Comparison of ENCODE assay signal across 14 cellular contexts in the genomic region with DNA sequence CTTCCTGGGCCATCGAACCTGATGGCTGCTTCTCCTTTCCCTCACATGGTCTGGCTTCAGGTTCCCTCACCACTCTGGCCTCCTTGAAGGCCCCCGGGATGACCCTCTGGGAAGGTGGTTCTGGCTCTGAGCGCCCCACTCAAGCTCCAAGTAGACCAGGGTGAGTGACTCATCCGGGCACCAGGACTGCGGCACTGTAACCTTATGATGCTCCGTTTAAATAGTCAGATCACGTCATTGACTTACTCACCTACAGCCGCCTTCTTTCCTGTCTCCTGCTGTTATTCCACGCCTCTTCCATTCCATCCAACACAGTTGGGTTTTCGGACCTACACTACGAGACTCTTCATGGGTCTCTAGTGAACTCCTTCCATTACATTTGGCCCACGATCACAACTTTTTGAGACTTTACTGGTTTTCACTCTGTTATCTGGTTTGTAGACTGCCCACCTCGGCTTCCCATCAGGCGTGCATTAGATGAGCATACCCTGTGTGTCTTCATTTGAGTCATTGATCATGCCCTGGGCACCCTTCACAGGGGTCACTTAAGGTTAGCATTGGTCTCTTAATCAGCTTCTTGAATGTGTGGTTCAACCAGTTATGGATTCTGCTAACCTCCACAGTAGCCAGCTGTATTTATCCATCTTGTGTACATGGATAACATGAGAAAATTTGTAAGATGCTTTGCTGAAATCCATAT.
DNase-seq lines count a peak whose midpoint lies in the region; TF ChIP-seq lines count a peak whose summit lies in the region.
"Had no signal": no experiment of that assay in that cellular context is flagged by ENCODE, and none has a peak within 500 bp of the region (broad histone marks: within the 10 kb centered on the region; RNA-seq: fewer than 3 reads in every experiment).

No MANE protein-coding gene starts in this region.

- WGBS in mammary epithelial cell (ENCODE audit: low coverage, missing lambda C conversion rate) = 94% methylated on average over 12 of the region's 14 CpGs
- WGBS in suprapubic skin = 99% methylated on average over 14 of the region's 14 CpGs
- WGBS in thyroid gland, 2 donors = 96 to 97% methylated on average over 13 to 14 of the region's 14 CpGs

- no peak overlapping the region for H3K27ac Mint-ChIP-seq in MCF 10A (ENCODE audit: low read depth, unreplicated experiment)
- H3K27ac Mint-ChIP-seq: activated naive CD4-positive, alpha-beta T cell treated with anti-CD3 and anti-CD28 coated beads for 36 hours; H9 had no signal

- H3K27me3 ChIP-seq in mammary epithelial cell (ENCODE audit: insufficient read depth, low read length) (no peaks in the 10 kb centered on the region), suprapubic skin (no peaks in the 10 kb centered on the region), thyroid gland (no peaks in the 10 kb centered on the region)
- H3K27me3 ChIP-seq: testis had no signal

- CTCF ChIA-PET in MCF 10A (lab: Yijun Ruan, JAX) = interaction anchor here (2.1 kb wide), 1 partner anchor 16 kb away, joined by 9 read pairs; no protein-coding TSS in a partner anchor
- CTCF ChIA-PET in mammary epithelial cell (lab: Charles Lee; ENCODE audit: low non-redundant PET) = no interaction called here

- BruUV-seq in MCF 10A (replicated peaks; lab: Mats Ljungman, UMichigan) = no TSS peak
- no TSS peak for BruUV-seq in mammary epithelial cell (replicated peaks; lab: Mats Ljungman, UMichigan)

- H3K4me1 Mint-ChIP-seq in MCF 10A (ENCODE audit: insufficient read depth, unreplicated experiment) = peaks cover 13% of the 10 kb centered on the region

- no peak overlapping the region for H3K4me3 ChIP-seq in mammary epithelial cell (replicated peaks in 1 of 3; ENCODE audit: insufficient read depth in 1 of 3, low read depth in 2 of 3, low read length in 3 of 3)
- H3K4me3 ChIP-seq in astrocyte of the cerebellum (ENCODE audit: low read depth, low read length) = no peak overlapping the region
- no peak overlapping the region for H3K4me3 ChIP-seq in suprapubic skin
- no peak overlapping the region for H3K4me3 ChIP-seq in thyroid gland (replicated peaks in 1 of 3)
- H3K4me3 ChIP-seq: skin epidermis, testis had no signal

- no peaks in the 10 kb centered on the region for H3K36me3 ChIP-seq in mammary epithelial cell (ENCODE audit: insufficient read depth, low read length)
- no peaks in the 10 kb centered on the region for H3K36me3 ChIP-seq in suprapubic skin
- H3K36me3 ChIP-seq in thyroid gland = no peaks in the 10 kb centered on the region

- POLR2A ChIA-PET in MCF 10A (lab: Yijun Ruan, JAX) = no interaction called here

- H3K27ac ChIP-seq in mammary epithelial cell (ENCODE audit: insufficient read depth, low read depth, low read length) = no peak overlapping the region
- H3K27ac ChIP-seq in suprapubic skin = no peak overlapping the region
- no peak overlapping the region for H3K27ac ChIP-seq in thyroid gland
- H3K27ac ChIP-seq: testis had no signal

- intact Hi-C loops in MCF 10A (cut with micrococcal nuclease) (no loop called here), mammary epithelial cell (cut with micrococcal nuclease) (no loop called here), head of caudate nucleus (cut with DNase I) (no loop called here), thyroid gland (cut with DNase I) (no loop called here)

- no peak overlapping the region for H2AFZ ChIP-seq in mammary epithelial cell (ENCODE audit: low read depth, low read length)

- no peak for TF ChIP-seq CTCF in MCF 10A (IDR thresholded peaks at IDR 0.05; ENCODE audit: unreplicated experiment)
- TF ChIP-seq CTCF in mammary epithelial cell (conservative IDR thresholded peaks at IDR 0.05 in 1 of 2, IDR thresholded peaks at IDR 0.05 in 1 of 2; ENCODE audit: extremely low read depth in 1 of 2, insufficient read depth in 1 of 2, low read depth in 1 of 2, low read length in 2 of 2) = no peak
- TF ChIP-seq CTCF in astrocyte of the cerebellum (IDR thresholded peaks at IDR 0.05; ENCODE audit: low read depth, low read length, missing control alignments) = no peak
- no peak for TF ChIP-seq CTCF in suprapubic skin (IDR thresholded peaks at IDR 0.05)
- TF ChIP-seq CTCF in thyroid gland (IDR thresholded peaks at IDR 0.05) = no peak

- H3K4me2 ChIP-seq in mammary epithelial cell (ENCODE audit: insufficient read depth, low read depth, low read length) = no peak overlapping the region

- no peaks in the 10 kb centered on the region for H3K36me3 Mint-ChIP-seq in MCF 10A (ENCODE audit: insufficient read depth, unreplicated experiment)

- in situ Hi-C loops in mammary epithelial cell (cut with MboI; ENCODE audit: low sequenced_read_pairs in 2 of 2) = loop anchor here (25.0 kb wide), 1 partner anchor 1063 kb away; no protein-coding TSS in a partner anchor
- in situ Hi-C loops in astrocyte of the cerebellum (cut with HindIII; ENCODE audit: low sequenced_read_pairs) = no loop called here

- dilution Hi-C loops in mammary epithelial cell (cut with HindIII; ENCODE audit: low sequenced_read_pairs) = loop anchor here (5.0 kb wide), 1 partner anchor 48 kb away; no protein-coding TSS in a partner anchor

- no peaks in the 10 kb centered on the region for H3K9me3 Mint-ChIP-seq in MCF 10A (ENCODE audit: unreplicated experiment)

- TF ChIP-seq POLR2A in suprapubic skin (IDR thresholded peaks at IDR 0.05) = no peak
- no peak for TF ChIP-seq POLR2A in thyroid gland (IDR thresholded peaks at IDR 0.05)

- no peaks in the 10 kb centered on the region for H3K79me2 ChIP-seq in mammary epithelial cell (ENCODE audit: insufficient read depth, low read length)

- H3K9me3 ChIP-seq in mammary epithelial cell (replicated peaks; ENCODE audit: insufficient read depth, low read length) = no peaks in the 10 kb centered on the region
- no peaks in the 10 kb centered on the region for H3K9me3 ChIP-seq in suprapubic skin
- H3K9me3 ChIP-seq in thyroid gland = no peaks in the 10 kb centered on the region
- H3K9me3 ChIP-seq: testis had no signal

- H3K27me3 Mint-ChIP-seq in MCF 10A (ENCODE audit: insufficient read depth, unreplicated experiment) = no peaks in the 10 kb centered on the region

- H3K4me3 Mint-ChIP-seq in MCF 10A (ENCODE audit: unreplicated experiment) = no peak overlapping the region
- H3K4me3 Mint-ChIP-seq: activated naive CD4-positive, alpha-beta T cell treated with anti-CD3 and anti-CD28 coated beads for 36 hours; H9 had no signal

- no peaks in the 10 kb centered on the region for H4K20me1 ChIP-seq in mammary epithelial cell (ENCODE audit: insufficient read depth, low read length)

- DNase-seq in MCF 10A (ENCODE audit: unreplicated experiment) = peak; percentile 83
- no peak for DNase-seq in mammary epithelial cell
- peak; percentile 76 for DNase-seq in astrocyte of the cerebellum (ENCODE audit: low read depth)
- peak in 22 of 42 donors; percentile 31 to 83 (median 58) for DNase-seq in head of caudate nucleus
- no peak for DNase-seq in suprapubic skin (ENCODE audit: low spot score in 2 of 2)
- no peak for DNase-seq in MV-4-11 (lab: John Stamatoyannopoulos, UW)
- no peak for DNase-seq in thyroid gland
- DNase-seq in activated CD4-positive, alpha-beta T cell treated with anti-CD3 and anti-CD28 coated beads for 1 hour = no peak
- DNase-seq: activated naive CD4-positive, alpha-beta T cell treated with anti-CD3 and anti-CD28 coated beads for 36 hours; H9; NCI-H1417; NCI-H524; testis had no signal

- H3K4me1 ChIP-seq in mammary epithelial cell (ENCODE audit: insufficient read depth, low read length) (no peaks in the 10 kb centered on the region), suprapubic skin (peaks cover 42% of the 10 kb centered on the region), thyroid gland (no peaks in the 10 kb centered on the region)

- no peak for TF ChIP-seq EP300 in suprapubic skin (IDR thresholded peaks at IDR 0.05)

- no peak overlapping the region for H3K9ac ChIP-seq in mammary epithelial cell (ENCODE audit: insufficient read depth, low read length)

Comparison
In these comparisons a context has a peak if more than half of its experiments do, and no peak if none do; other contexts are left out.
1. DNase-seq: peak in MCF 10A (single experiment), astrocyte of the cerebellum (single experiment) and head of caudate nucleus (22 of 42); none in mammary epithelial cell (single experiment), suprapubic skin (0 of 2), MV-4-11 (single experiment), thyroid gland (0 of 2) and activated CD4-positive, alpha-beta T cell treated with anti-CD3 and anti-CD28 coated beads for 1 hour (single experiment).